Comparison of ENCODE assay signal across 1 cellular context in the genomic region with DNA sequence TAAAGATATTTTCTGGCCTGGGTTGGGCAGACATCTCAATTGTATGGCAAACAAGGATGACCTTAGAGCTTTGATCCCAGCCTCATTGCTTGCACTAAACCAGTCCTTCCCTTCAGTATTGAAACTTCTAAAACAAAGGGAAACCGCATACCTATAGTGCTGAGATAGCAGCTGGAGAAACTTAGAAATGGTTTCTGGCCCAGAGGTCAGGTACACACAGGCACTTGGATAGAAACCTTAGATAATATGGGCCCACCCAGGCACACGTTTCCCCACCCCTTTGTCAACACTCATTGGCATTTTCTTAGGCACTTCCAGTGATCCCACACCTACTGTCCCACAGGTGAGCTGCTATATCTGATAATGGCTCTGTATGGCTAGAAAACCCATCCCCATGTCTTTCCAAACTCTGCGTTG.
TF ChIP-seq lines count a peak whose summit lies in the region.

No MANE protein-coding gene starts in this region.

TF ChIP-seq in HepG2, 621 proteins besides CTCF, POLR2A, EP300 and RAD21 (continued from another document and continues in another):
- TF ChIP-seq, protein P1, sequence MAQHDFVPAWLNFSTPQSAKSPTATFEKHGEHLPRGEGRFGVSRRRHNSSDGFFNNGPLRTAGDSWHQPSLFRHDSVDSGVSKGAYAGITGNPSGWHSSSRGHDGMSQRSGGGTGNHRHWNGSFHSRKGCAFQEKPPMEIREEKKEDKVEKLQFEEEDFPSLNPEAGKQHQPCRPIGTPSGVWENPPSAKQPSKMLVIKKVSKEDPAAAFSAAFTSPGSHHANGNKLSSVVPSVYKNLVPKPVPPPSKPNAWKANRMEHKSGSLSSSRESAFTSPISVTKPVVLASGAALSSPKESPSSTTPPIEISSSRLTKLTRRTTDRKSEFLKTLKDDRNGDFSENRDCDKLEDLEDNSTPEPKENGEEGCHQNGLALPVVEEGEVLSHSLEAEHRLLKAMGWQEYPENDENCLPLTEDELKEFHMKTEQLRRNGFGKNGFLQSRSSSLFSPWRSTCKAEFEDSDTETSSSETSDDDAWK (CRISPR knock-in tag; IDR thresholded peaks at IDR 0.05), result no peak
- TF ChIP-seq TOPORS (CRISPR knock-in tag; IDR thresholded peaks at IDR 0.05) (peak; percentile 61; the same call in 1 of the 2 replicates), PRDM10 (CRISPR knock-in tag; IDR thresholded peaks at IDR 0.05; ENCODE audit: low read depth) (no peak), THYN1 (CRISPR knock-in tag; IDR thresholded peaks at IDR 0.05; ENCODE audit: borderline replicate concordance, low read depth) (no peak), SIX1 (CRISPR knock-in tag; IDR thresholded peaks at IDR 0.05; ENCODE audit: borderline replicate concordance) (peak; percentile 88), ZNF513 (CRISPR knock-in tag; conservative IDR thresholded peaks at IDR 0.05) (no peak), ZHX1 (CRISPR knock-in tag; IDR thresholded peaks at IDR 0.05; ENCODE audit: low read depth) (no peak), RFX5 (IDR thresholded peaks at IDR 0.05; ENCODE audit: low read depth, low read length) (no peak), ZNF350 (CRISPR knock-in tag; IDR thresholded peaks at IDR 0.05; ENCODE audit: borderline replicate concordance, low read depth) (no peak), CBFB (CRISPR knock-in tag; IDR thresholded peaks at IDR 0.05) (peak; percentile 89; the same call in 1 of the 2 replicates), GFI1 (CRISPR knock-in tag; IDR thresholded peaks at IDR 0.05; ENCODE audit: borderline replicate concordance) (peak; percentile 85; the same call in 1 of the 2 replicates), SP140L (CRISPR knock-in tag; IDR thresholded peaks at IDR 0.05; ENCODE audit: borderline replicate concordance) (no peak), ZBTB7B (CRISPR knock-in tag; IDR thresholded peaks at IDR 0.05) (peak; percentile 85), TMF1 (CRISPR knock-in tag; IDR thresholded peaks at IDR 0.05; ENCODE audit: low read depth) (peak; percentile 71; the same call in 1 of the 2 replicates), TRIM22 (IDR thresholded peaks at IDR 0.05) (no peak), ZNF138 (CRISPR knock-in tag; IDR thresholded peaks at IDR 0.05; ENCODE audit: low read depth) (no peak), ZNF549 (CRISPR knock-in tag; IDR thresholded peaks at IDR 0.05) (no peak), TBX2 (CRISPR knock-in tag; IDR thresholded peaks at IDR 0.05; ENCODE audit: borderline replicate concordance) (peak; percentile 48; the same call in 1 of the 2 replicates), DPF2 (CRISPR knock-in tag; IDR thresholded peaks at IDR 0.05; ENCODE audit: borderline replicate concordance, low read depth) (peak; percentile 79), ELF3 (CRISPR knock-in tag; IDR thresholded peaks at IDR 0.05) (peak; percentile 65; the same call in 1 of the 2 replicates), MATR3 (CRISPR knock-in tag; IDR thresholded peaks at IDR 0.05) (no peak), HMG20B (CRISPR knock-in tag; conservative IDR thresholded peaks at IDR 0.05) (peak; percentile 89), ZFP82 (CRISPR knock-in tag; IDR thresholded peaks at IDR 0.05; ENCODE audit: borderline replicate concordance) (no peak), ZEB1 (IDR thresholded peaks at IDR 0.05; ENCODE audit: insufficient replicate concordance, low read depth) (peak; percentile 93), RBFOX2 (IDR thresholded peaks at IDR 0.05; ENCODE audit: low read depth, low read length) (no peak), ZNF891 (CRISPR knock-in tag; IDR thresholded peaks at IDR 0.05) (no peak), IRF9 (CRISPR knock-in tag; IDR thresholded peaks at IDR 0.05; ENCODE audit: borderline replicate concordance) (no peak), GLI4 (CRISPR knock-in tag; IDR thresholded peaks at IDR 0.05; ENCODE audit: borderline replicate concordance) (no peak), ZNF652 (CRISPR knock-in tag; IDR thresholded peaks at IDR 0.05; ENCODE audit: borderline replicate concordance, low read depth) (0 out of 2 replicates have a peak, but pooled peaks have one; percentile 16), KDM4B (CRISPR knock-in tag; IDR thresholded peaks at IDR 0.05) (peak; percentile 55; the same call in 1 of the 2 replicates), SETDB1 (CRISPR knock-in tag; IDR thresholded peaks at IDR 0.05; ENCODE audit: borderline replicate concordance) (no peak), ZNF605 (CRISPR knock-in tag; IDR thresholded peaks at IDR 0.05) (peak; percentile 43; the same call in 1 of the 2 replicates), ADNP (CRISPR knock-in tag; IDR thresholded peaks at IDR 0.05) (no peak), ZMYM4 (CRISPR knock-in tag; IDR thresholded peaks at IDR 0.05) (peak; percentile 52), ERF (CRISPR knock-in tag; IDR thresholded peaks at IDR 0.05) (peak; percentile 75)
- TF ChIP-seq, protein P2, sequence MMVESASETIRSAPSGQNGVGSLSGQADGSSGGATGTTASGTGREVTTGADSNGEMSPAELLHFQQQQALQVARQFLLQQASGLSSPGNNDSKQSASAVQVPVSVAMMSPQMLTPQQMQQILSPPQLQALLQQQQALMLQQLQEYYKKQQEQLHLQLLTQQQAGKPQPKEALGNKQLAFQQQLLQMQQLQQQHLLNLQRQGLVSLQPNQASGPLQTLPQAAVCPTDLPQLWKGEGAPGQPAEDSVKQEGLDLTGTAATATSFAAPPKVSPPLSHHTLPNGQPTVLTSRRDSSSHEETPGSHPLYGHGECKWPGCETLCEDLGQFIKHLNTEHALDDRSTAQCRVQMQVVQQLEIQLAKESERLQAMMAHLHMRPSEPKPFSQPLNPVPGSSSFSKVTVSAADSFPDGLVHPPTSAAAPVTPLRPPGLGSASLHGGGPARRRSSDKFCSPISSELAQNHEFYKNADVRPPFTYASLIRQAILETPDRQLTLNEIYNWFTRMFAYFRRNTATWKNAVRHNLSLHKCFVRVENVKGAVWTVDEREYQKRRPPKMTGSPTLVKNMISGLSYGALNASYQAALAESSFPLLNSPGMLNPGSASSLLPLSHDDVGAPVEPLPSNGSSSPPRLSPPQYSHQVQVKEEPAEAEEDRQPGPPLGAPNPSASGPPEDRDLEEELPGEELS (CRISPR knock-in tag; IDR thresholded peaks at IDR 0.05), result peak; percentile 85
- TF ChIP-seq, protein P3, sequence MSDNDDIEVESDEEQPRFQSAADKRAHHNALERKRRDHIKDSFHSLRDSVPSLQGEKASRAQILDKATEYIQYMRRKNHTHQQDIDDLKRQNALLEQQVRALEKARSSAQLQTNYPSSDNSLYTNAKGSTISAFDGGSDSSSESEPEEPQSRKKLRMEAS (IDR thresholded peaks at IDR 0.05), result no peak
- TF ChIP-seq, protein P4, sequence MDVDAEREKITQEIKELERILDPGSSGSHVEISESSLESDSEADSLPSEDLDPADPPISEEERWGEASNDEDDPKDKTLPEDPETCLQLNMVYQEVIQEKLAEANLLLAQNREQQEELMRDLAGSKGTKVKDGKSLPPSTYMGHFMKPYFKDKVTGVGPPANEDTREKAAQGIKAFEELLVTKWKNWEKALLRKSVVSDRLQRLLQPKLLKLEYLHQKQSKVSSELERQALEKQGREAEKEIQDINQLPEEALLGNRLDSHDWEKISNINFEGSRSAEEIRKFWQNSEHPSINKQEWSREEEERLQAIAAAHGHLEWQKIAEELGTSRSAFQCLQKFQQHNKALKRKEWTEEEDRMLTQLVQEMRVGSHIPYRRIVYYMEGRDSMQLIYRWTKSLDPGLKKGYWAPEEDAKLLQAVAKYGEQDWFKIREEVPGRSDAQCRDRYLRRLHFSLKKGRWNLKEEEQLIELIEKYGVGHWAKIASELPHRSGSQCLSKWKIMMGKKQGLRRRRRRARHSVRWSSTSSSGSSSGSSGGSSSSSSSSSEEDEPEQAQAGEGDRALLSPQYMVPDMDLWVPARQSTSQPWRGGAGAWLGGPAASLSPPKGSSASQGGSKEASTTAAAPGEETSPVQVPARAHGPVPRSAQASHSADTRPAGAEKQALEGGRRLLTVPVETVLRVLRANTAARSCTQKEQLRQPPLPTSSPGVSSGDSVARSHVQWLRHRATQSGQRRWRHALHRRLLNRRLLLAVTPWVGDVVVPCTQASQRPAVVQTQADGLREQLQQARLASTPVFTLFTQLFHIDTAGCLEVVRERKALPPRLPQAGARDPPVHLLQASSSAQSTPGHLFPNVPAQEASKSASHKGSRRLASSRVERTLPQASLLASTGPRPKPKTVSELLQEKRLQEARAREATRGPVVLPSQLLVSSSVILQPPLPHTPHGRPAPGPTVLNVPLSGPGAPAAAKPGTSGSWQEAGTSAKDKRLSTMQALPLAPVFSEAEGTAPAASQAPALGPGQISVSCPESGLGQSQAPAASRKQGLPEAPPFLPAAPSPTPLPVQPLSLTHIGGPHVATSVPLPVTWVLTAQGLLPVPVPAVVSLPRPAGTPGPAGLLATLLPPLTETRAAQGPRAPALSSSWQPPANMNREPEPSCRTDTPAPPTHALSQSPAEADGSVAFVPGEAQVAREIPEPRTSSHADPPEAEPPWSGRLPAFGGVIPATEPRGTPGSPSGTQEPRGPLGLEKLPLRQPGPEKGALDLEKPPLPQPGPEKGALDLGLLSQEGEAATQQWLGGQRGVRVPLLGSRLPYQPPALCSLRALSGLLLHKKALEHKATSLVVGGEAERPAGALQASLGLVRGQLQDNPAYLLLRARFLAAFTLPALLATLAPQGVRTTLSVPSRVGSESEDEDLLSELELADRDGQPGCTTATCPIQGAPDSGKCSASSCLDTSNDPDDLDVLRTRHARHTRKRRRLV (CRISPR knock-in tag; IDR thresholded peaks at IDR 0.05), result no peak
